In the genomic region with DNA sequence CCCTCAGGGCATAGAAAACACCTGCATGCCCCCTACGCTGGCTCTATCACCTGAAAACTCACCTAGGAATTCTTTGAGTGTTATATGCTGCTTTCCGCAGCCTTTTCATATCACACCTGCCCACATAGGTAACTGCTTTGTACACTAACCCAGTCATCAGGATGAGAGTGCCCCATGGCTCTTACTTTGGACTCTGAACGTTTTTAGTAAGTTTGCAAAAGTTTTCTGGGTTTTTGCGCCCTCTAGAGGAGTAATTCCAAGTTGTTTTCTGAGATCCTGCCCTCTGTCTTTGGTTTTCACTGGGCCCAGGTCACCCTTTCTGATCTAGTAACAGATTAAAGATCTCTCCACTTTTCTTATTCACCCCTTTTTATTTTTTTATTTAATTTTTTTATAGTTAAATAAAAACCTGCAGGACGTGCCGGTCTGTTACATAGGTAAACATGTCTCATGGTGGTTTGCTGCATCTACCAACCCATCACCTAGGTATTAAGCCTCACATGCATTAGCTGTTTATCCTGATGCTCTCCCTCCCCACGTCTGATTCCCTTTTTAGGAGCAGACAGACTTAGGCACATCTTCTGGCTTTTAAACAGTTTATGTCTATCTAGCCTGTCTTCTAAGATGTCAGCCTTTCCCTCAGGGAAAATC, we compare ENCODE assay signal across 9 cellular contexts.
DNase-seq lines count a peak whose midpoint lies in the region; ATAC-seq, FAIRE-seq and TF ChIP-seq lines count a peak whose summit lies in the region.
"Had no signal": no experiment of that assay in that cellular context is flagged by ENCODE, and none has a peak within 500 bp of the region (broad histone marks: within the 10 kb centered on the region; RNA-seq: fewer than 3 reads in every experiment).

No MANE protein-coding gene starts in this region.

- intact Hi-C loops in activated naive CD4-positive, alpha-beta T cell treated with anti-CD3 and anti-CD28 coated beads for 36 hours (cut with micrococcal nuclease): loop anchor here (1.0 to 10.0 kb wide), 3 partner anchors 139 to 969 kb away; a partner anchor contains a TSS
- intact Hi-C loops in K562 (cut with micrococcal nuclease): loop anchor here (2.0 to 10.0 kb wide), 3 partner anchors 319 to 1033 kb away; no protein-coding TSS in a partner anchor
- intact Hi-C loops in lower lobe of right lung (cut with DNase I): no loop called here

- no peak overlapping the region for H2AFZ ChIP-seq in K562 (ENCODE audit: low read depth, low read length)

- H3K9ac ChIP-seq in K562 (ENCODE audit: insufficient read depth in 1 of 2, low read depth in 2 of 2, low read length in 2 of 2): no peak overlapping the region

- no peak overlapping the region for H3K27ac ChIP-seq in K562 (ENCODE audit: extremely low read depth, low read depth, low read length)
- no peak overlapping the region for H3K27ac ChIP-seq in lower lobe of right lung

- POLR2A ChIA-PET in K562 (lab: Yijun Ruan, JAX): no interaction called here

- DNase-seq in activated naive CD4-positive, alpha-beta T cell treated with anti-CD3 and anti-CD28 coated beads for 36 hours: peak; percentile 27
- DNase-seq in activated naive CD4-positive, alpha-beta T cell treated with anti-CD3 and anti-CD28 coated beads, Interleukin-2, amount 50 U/mL, for 16 hours: no peak
- DNase-seq in H4 (ENCODE audit: low spot score) (peak; percentile 38), NCI-H2081 treated with DMSO at 0.1 percent for 48 hours (lab: John Stamatoyannopoulos, UW) (peak; percentile 15), K562 (ENCODE audit: extremely low read depth in 1 of 4, low spot score in 3 of 4) (peak; percentile 27 to 56 (median 42)), lower lobe of right lung (no peak)
- no peak for DNase-seq in effector CD8-positive, alpha-beta T cell (lab: John Stamatoyannopoulos, UW)

- no peak for TF ChIP-seq EP300 in K562 (IDR thresholded peaks at IDR 0.05; ENCODE audit: low read length)

- H4K20me1 ChIP-seq in K562 (replicated peaks; ENCODE audit: control insufficient read depth, insufficient read depth, low read length): no peaks in the 10 kb centered on the region

- no peaks in the 10 kb centered on the region for H3K79me2 ChIP-seq in K562 (ENCODE audit: control insufficient read depth, insufficient read depth, low read length)

- H3K4me3 Mint-ChIP-seq in activated naive CD4-positive, alpha-beta T cell treated with anti-CD3 and anti-CD28 coated beads for 36 hours: no peak overlapping the region

- H3K27ac Mint-ChIP-seq in activated naive CD4-positive, alpha-beta T cell treated with anti-CD3 and anti-CD28 coated beads for 36 hours: no peak overlapping the region

- CTCF ChIA-PET in activated naive CD4-positive, alpha-beta T cell treated with anti-CD3 and anti-CD28 coated beads for 36 hours (lab: Charles Lee): interaction anchor here (0.9 to 1.5 kb wide), 2 partner anchors 18 to 285 kb away, joined by 3 read pairs; no protein-coding TSS in a partner anchor
- CTCF ChIA-PET in K562 (lab: Yijun Ruan, JAX; ENCODE audit: low intra/inter-chr PET ratio): no interaction called here

- no peaks in the 10 kb centered on the region for H3K27me3 ChIP-seq in K562 (ENCODE audit: control insufficient read depth in 2 of 2, insufficient read depth in 2 of 2, low read length in 2 of 2)
- no peaks in the 10 kb centered on the region for H3K27me3 ChIP-seq in lower lobe of right lung (ENCODE audit: low read depth)

- BruUV-seq in K562 (replicated peaks; lab: Mats Ljungman, UMichigan): no TSS peak

- no peak for TF ChIP-seq POLR2A in K562 (conservative IDR thresholded peaks at IDR 0.05)

- ATAC-seq in K562 (peak; percentile 76; the same call in 2 of the 3 replicates), lower lobe of right lung (peak in 1 of 2 donors; percentile 61), GM21825 (IDR thresholded peaks at IDR 0.05; ENCODE audit: unreplicated experiment) (no peak)

- TF ChIP-seq RAD21 in K562 (CRISPR knock-in tag; conservative IDR thresholded peaks at IDR 0.05 in 1 of 2, IDR thresholded peaks at IDR 0.05 in 1 of 2): peak; percentile 25 to 55; a peak in 3 of 4 replicates

- TF ChIP-seq CTCF in K562 (IDR thresholded peaks at IDR 0.05 in 2 of 3, conservative IDR thresholded peaks at IDR 0.05 in 1 of 3; ENCODE audit: insufficient read depth in 2 of 3, low read depth in 1 of 3, low read length in 3 of 3): peak; percentile 61 to 86 (median 74)
- TF ChIP-seq CTCF in lower lobe of right lung (IDR thresholded peaks at IDR 0.05): peak; percentile 56

- no peaks in the 10 kb centered on the region for H3K9me3 Mint-ChIP-seq in activated naive CD4-positive, alpha-beta T cell treated with anti-CD3 and anti-CD28 coated beads for 36 hours

- no peaks in the 10 kb centered on the region for H3K36me3 ChIP-seq in K562 (ENCODE audit: control insufficient read depth, insufficient read depth, low read length)
- H3K36me3 ChIP-seq in lower lobe of right lung: no peaks in the 10 kb centered on the region

- H3K36me3 Mint-ChIP-seq in activated naive CD4-positive, alpha-beta T cell treated with anti-CD3 and anti-CD28 coated beads for 36 hours (ENCODE audit: low read depth): no peaks in the 10 kb centered on the region

- H3K4me1 ChIP-seq in K562 (replicated peaks in 1 of 2; ENCODE audit: control insufficient read depth in 2 of 2, insufficient read depth in 2 of 2, low read length in 2 of 2) (no peaks in the 10 kb centered on the region), lower lobe of right lung (no peaks in the 10 kb centered on the region)

- peaks cover 5% of the 10 kb centered on the region for H3K27me3 Mint-ChIP-seq in activated naive CD4-positive, alpha-beta T cell treated with anti-CD3 and anti-CD28 coated beads for 36 hours (ENCODE audit: low read depth)

- no peak overlapping the region for H3K4me2 ChIP-seq in K562 (ENCODE audit: insufficient read depth, low read length)

- H3K4me3 ChIP-seq in K562 (no peak overlapping the region), lower lobe of right lung (no peak overlapping the region)

- H3K9me3 ChIP-seq in K562 (replicated peaks; ENCODE audit: control insufficient read depth, insufficient read depth, low read depth, low read length) (no peaks in the 10 kb centered on the region), lower lobe of right lung (no peaks in the 10 kb centered on the region)

- H3K9me1 ChIP-seq in K562 (ENCODE audit: control insufficient read depth, insufficient read depth, low read length): no peaks in the 10 kb centered on the region

- peak; percentile 75 for FAIRE-seq in K562 (lab: Jason Lieb, UNC)
- FAIRE-seq: colon had no signal

- H3K4me1 Mint-ChIP-seq in activated naive CD4-positive, alpha-beta T cell treated with anti-CD3 and anti-CD28 coated beads for 36 hours (ENCODE audit: low read depth): no peaks in the 10 kb centered on the region

- in situ Hi-C loops in K562 (cut with MboI): loop anchor here (25.0 kb wide), 1 partner anchor 1021 kb away; no protein-coding TSS in a partner anchor

- 4% methylated on average over 7 of the region's 7 CpGs for WGBS in K562 (ENCODE audit: insufficient coverage, low coverage, missing lambda C conversion rate)

TF ChIP-seq in K562, 482 proteins besides CTCF, POLR2A, EP300 and RAD21:
- TF ChIP-seq ZNF780A (CRISPR knock-in tag; IDR thresholded peaks at IDR 0.05) (no peak), SMC3 (conservative IDR thresholded peaks at IDR 0.05; ENCODE audit: insufficient read depth, low read depth, low read length) (0 out of 2 replicates have a peak, but pooled peaks have one; percentile 21)

Comparison
In these comparisons a context has a peak if more than half of its experiments do, and no peak if none do; other contexts are left out.
1. DNase-seq: peak in activated naive CD4-positive, alpha-beta T cell treated with anti-CD3 and anti-CD28 coated beads for 36 hours (single experiment), H4 (single experiment), NCI-H2081 treated with DMSO at 0.1 percent for 48 hours (single experiment) and K562 (4 of 4); none in activated naive CD4-positive, alpha-beta T cell treated with anti-CD3 and anti-CD28 coated beads, Interleukin-2, amount 50 U/mL, for 16 hours (single experiment), lower lobe of right lung (single experiment) and effector CD8-positive, alpha-beta T cell (single experiment).